In the genomic region with DNA sequence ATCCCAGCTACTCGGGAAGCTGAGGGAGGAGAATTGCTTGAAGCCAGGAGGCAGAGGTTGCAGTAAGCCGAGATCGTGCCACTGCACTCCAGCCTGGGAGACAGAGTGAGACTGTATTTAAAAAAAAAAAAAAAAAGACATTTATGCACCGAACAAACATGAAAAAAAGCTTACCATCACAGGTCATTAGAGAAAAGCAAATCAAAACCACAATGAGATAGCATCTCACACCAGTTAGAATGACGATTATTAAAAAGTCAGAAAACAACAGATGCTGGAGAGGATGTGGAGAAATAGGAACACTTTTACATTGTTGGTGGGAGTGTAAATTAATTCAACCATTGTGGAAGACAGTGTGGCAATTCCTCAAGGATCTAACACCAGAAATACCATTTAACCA, we compare ENCODE assay signal across 11 cellular contexts. TPM values are rescaled to one million over a fixed set of nuclear protein-coding genes. Genes with fewer than 3 reads are reported as not detected.
"Had no signal": no experiment of that assay in that cellular context is flagged by ENCODE, and none has a peak within 500 bp of the region (broad histone marks: within the 10 kb centered on the region; RNA-seq: fewer than 3 reads in every experiment).

No MANE protein-coding gene starts in this region.

RNA-seq across cellular contexts. Expression of a gene that starts 19.0 kb away (rescaled TPM):
- total RNA-seq: glomerular endothelial cell had no signal

RNA-seq across cellular contexts. Expression of a gene that starts 42.2 kb away (rescaled TPM):
- total RNA-seq: esophagus mucosa, fibroblast of lung, lung microvascular endothelial cell, ovary, posterior vena cava, right atrium auricular region, sigmoid colon had no signal
- polyA plus RNA-seq: fibroblast of lung, heart left ventricle, liver, ovary, sigmoid colon, urinary bladder had no signal
